1 cellular context compared by ENCODE assay signal in genomic region chrX:113586281-113586898, GRCh38.
TF ChIP-seq lines count a peak whose summit lies in the region.

No MANE protein-coding gene starts in this region.

TF ChIP-seq in HEK293T, 16 proteins besides CTCF, POLR2A, EP300 and RAD21 (continued from another document):
- TF ChIP-seq ELF4 (IDR thresholded peaks at IDR 0.05), result no peak
- no peak for TF ChIP-seq BHLHE40 (IDR thresholded peaks at IDR 0.05; ENCODE audit: borderline replicate concordance)
- TF ChIP-seq CTBP1 (IDR thresholded peaks at IDR 0.05; ENCODE audit: borderline replicate concordance), result no peak
